Comparison of ENCODE assay signal across 8 cellular contexts in the genomic region with DNA sequence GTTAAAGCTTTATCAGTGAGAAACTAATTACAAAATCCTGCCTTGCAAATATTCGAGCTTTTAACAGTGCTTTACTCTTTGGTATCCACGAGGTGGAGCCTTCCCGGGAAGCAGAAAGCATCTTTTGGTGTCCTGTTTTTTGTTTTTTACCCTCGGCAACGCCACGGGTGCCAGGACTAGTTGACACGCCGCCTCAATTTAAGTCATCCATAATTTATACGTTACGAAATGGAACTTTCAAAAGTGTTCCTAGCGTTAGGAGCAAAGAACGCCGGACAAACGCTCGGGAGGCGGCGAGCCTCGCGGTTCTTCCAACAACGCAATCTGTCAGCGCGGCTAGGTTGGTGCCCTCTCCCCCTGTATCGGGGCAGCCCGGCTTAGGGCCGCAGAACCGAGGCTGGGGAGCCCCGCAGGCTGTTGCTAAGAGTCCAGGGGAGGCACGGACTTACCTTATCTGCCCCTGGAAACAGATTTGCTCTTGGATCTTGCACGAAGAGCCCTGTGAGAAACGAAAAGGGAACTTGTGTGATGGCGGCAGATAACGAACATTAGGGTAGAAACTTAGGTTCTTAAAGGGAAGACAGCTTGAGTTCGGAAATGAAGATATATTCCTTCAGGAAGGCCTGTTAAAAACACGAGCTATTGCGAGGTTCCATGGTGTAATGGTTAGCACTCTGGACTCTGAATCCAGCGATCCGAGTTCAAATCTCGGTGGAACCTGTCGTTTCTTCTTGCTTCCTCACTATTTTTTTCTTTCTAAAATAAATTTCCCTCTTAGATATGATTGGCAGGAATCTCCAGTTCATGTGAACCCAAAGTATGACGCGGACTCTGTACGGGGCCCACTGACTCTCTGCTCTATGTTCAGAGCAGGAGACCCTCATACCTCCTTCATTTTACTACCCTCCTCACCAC. TPM values are rescaled to one million over a fixed set of nuclear protein-coding genes. Genes with fewer than 3 reads are reported as not detected.
DNase-seq lines count a peak whose midpoint lies in the region; ATAC-seq and TF ChIP-seq lines count a peak whose summit lies in the region.

No MANE protein-coding gene starts in this region.

- DNase-seq in C1 segment of cervical spinal cord (lab: John Stamatoyannopoulos, UW): peak in 12 of 14 donors; percentile 3 to 87 (median 68)
- DNase-seq in HPDE6-E6E7 (ENCODE audit: extremely low spot score): peak; percentile 59
- peak; percentile 72 for DNase-seq in NOMO-1 treated with DMSO at 0.1 percent for 48 hours (lab: John Stamatoyannopoulos, UW; ENCODE audit: unreplicated experiment)
- peak; percentile 64 for DNase-seq in activated T-cell treated with anti-CD3 and anti-CD28 coated beads for 24 hours (ENCODE audit: low read depth)
- peak; percentile 74 for DNase-seq in epithelial cell of proximal tubule (ENCODE audit: low read depth)
- DNase-seq in mucosa of gallbladder (ENCODE audit: low spot score): peak; percentile 71
- DNase-seq in stimulated activated CD8-positive, alpha-beta memory T cell treated with anti-CD3 and anti-CD28 coated beads, Interleukin-7, amount 100 ng/mL, for 48 hours (ENCODE audit: extremely low read depth in 1 of 2, low read depth in 1 of 2): peak; percentile 29 to 34

- peak; percentile 79 for TF ChIP-seq CTCF in epithelial cell of proximal tubule (conservative IDR thresholded peaks at IDR 0.05; ENCODE audit: low read depth, low read length)

- peak; percentile 72 for ATAC-seq in GM19328 (IDR thresholded peaks at IDR 0.05; ENCODE audit: unreplicated experiment)

- peak overlapping the region; percentile 98 for H3K4me3 ChIP-seq in epithelial cell of proximal tubule (ENCODE audit: low read depth, low read length)

RNA-seq across cellular contexts. Expression of a gene that starts 46.2 kb away (rescaled TPM):
- total RNA-seq in epithelial cell of proximal tubule (3.7 and 5.7 TPM in 2 replicates), mucosa of gallbladder (6.4 TPM)

Comparison
In these comparisons a context has a peak if more than half of its experiments do, and no peak if none do; other contexts are left out.
1. Peak in every context shown above with its lines: DNase-seq, ATAC-seq and H3K4me3 ChIP-seq.